ENCODE assay signal across 20 cellular contexts in genomic region chr12:70885952-70886351, GRCh38. TPM values are rescaled to one million over a fixed set of nuclear protein-coding genes. Genes with fewer than 3 reads are reported as not detected.
"Had no signal": no experiment of that assay in that cellular context is flagged by ENCODE, and none has a peak within 500 bp of the region (broad histone marks: within the 10 kb centered on the region; RNA-seq: fewer than 3 reads in every experiment).

No MANE protein-coding gene starts in this region.

- H3K27me3 ChIP-seq: cardiac muscle cell, colonic mucosa, pancreas, tibial artery, uterus had no signal

- H3K4me1 Mint-ChIP-seq: activated CD8-positive, alpha-beta memory T cell treated with anti-CD3 and anti-CD28 coated beads, Interleukin-2, amount 10 ng/mL, durations not matched to agents 7 days and 5 days; naive thymus-derived CD8-positive, alpha-beta T cell; stimulated activated naive B cell treated with anti-CD40 and anti-IgM and Interleukin-4, amounts not matched to agents 10 μg/mL and 1 μg/mL and 100 μg/mL, for 72 hours had no signal

- H3K4me3 ChIP-seq: cardiac muscle cell, colonic mucosa, pancreas, tibial artery, uterus had no signal

- DNase-seq: activated CD4-positive, alpha-beta T cell treated with anti-CD3 and anti-CD28 coated beads for 1 hour; activated CD4-positive, alpha-beta T cell treated with anti-CD3 and anti-CD28 coated beads, Interleukin-2, amount 50 U/mL, for 48 hours; activated CD8-positive, alpha-beta memory T cell treated with anti-CD3 and anti-CD28 coated beads, Interleukin-2, amount 10 ng/mL, durations not matched to agents 7 days and 5 days; activated naive CD4-positive, alpha-beta T cell treated with anti-CD3 and anti-CD28 coated beads for 36 hours; activated T-cell treated with anti-CD3 and anti-CD28 coated beads, Interleukin-2, amount 50 U/mL, for 1 hour; colonic mucosa; effector CD4-positive, alpha-beta T cell; mammary epithelial cell; naive thymus-derived CD8-positive, alpha-beta T cell; pancreas; stimulated activated CD4-positive, alpha-beta T cell treated with anti-CD3 and anti-CD28 coated beads, Interleukin-4, amount 100 ng/mL, for 1 hour; stimulated activated naive B cell treated with anti-CD40 and anti-IgM and Interleukin-4, amounts not matched to agents 10 μg/mL and 1 μg/mL and 100 μg/mL, for 72 hours; T-helper 1 cell; T1000; tibial artery; uterus had no signal

- H3K4me1 ChIP-seq: colonic mucosa, pancreas, uterus had no signal

- H3K27me3 Mint-ChIP-seq: activated CD8-positive, alpha-beta memory T cell treated with anti-CD3 and anti-CD28 coated beads, Interleukin-2, amount 10 ng/mL, durations not matched to agents 7 days and 5 days; stimulated activated naive B cell treated with anti-CD40 and anti-IgM and Interleukin-4, amounts not matched to agents 10 μg/mL and 1 μg/mL and 100 μg/mL, for 72 hours had no signal

- ATAC-seq: activated CD8-positive, alpha-beta memory T cell treated with anti-CD3 and anti-CD28 coated beads, Interleukin-2, amount 10 ng/mL, durations not matched to agents 7 days and 5 days; left lobe of liver; naive thymus-derived CD8-positive, alpha-beta T cell; pancreas; stimulated activated naive B cell treated with anti-CD40 and anti-IgM and Interleukin-4, amounts not matched to agents 10 μg/mL and 1 μg/mL and 100 μg/mL, for 72 hours had no signal

- H3K27ac Mint-ChIP-seq: activated CD8-positive, alpha-beta memory T cell treated with anti-CD3 and anti-CD28 coated beads, Interleukin-2, amount 10 ng/mL, durations not matched to agents 7 days and 5 days; activated naive CD4-positive, alpha-beta T cell treated with anti-CD3 and anti-CD28 coated beads for 36 hours; activated T-helper 2 cell treated with anti-CD3 and anti-CD28 coated beads, Interferon-gamma antibody, Interleukin-2, Interleukin-4, amounts not matched to agents 10 μg/mL and 5 μg/mL and 100 μg/mL, durations not matched to agents 14 hours and 24 hours and 36 hours; naive thymus-derived CD8-positive, alpha-beta T cell; stimulated activated naive B cell treated with anti-CD40 and anti-IgM and Interleukin-4, amounts not matched to agents 10 μg/mL and 1 μg/mL and 100 μg/mL, for 72 hours had no signal

- H3K4me3 Mint-ChIP-seq: activated CD8-positive, alpha-beta memory T cell treated with anti-CD3 and anti-CD28 coated beads, Interleukin-2, amount 10 ng/mL, durations not matched to agents 7 days and 5 days; activated naive CD4-positive, alpha-beta T cell treated with anti-CD3 and anti-CD28 coated beads for 36 hours; naive thymus-derived CD8-positive, alpha-beta T cell; stimulated activated naive B cell treated with anti-CD40 and anti-IgM and Interleukin-4, amounts not matched to agents 10 μg/mL and 1 μg/mL and 100 μg/mL, for 72 hours had no signal

- H3K9me3 ChIP-seq: colonic mucosa, pancreas, tibial artery, uterus had no signal

- H3K36me3 ChIP-seq: cardiac muscle cell, colonic mucosa, pancreas, tibial artery, uterus had no signal

- H3K9me3 Mint-ChIP-seq: activated naive CD4-positive, alpha-beta T cell treated with anti-CD3 and anti-CD28 coated beads for 36 hours; activated T-helper 2 cell treated with anti-CD3 and anti-CD28 coated beads, Interferon-gamma antibody, Interleukin-2, Interleukin-4, amounts not matched to agents 10 μg/mL and 5 μg/mL and 100 μg/mL, durations not matched to agents 14 hours and 24 hours and 36 hours; naive thymus-derived CD8-positive, alpha-beta T cell; stimulated activated naive B cell treated with anti-CD40 and anti-IgM and Interleukin-4, amounts not matched to agents 10 μg/mL and 1 μg/mL and 100 μg/mL, for 72 hours had no signal

- H3K36me3 Mint-ChIP-seq: activated CD8-positive, alpha-beta memory T cell treated with anti-CD3 and anti-CD28 coated beads, Interleukin-2, amount 10 ng/mL, durations not matched to agents 7 days and 5 days; naive thymus-derived CD8-positive, alpha-beta T cell; stimulated activated naive B cell treated with anti-CD40 and anti-IgM and Interleukin-4, amounts not matched to agents 10 μg/mL and 1 μg/mL and 100 μg/mL, for 72 hours had no signal

RNA-seq across cellular contexts. Expression of gene PTPRR, which starts 34.6 kb away (rescaled TPM):
- total RNA-seq: activated CD8-positive, alpha-beta memory T cell treated with anti-CD3 and anti-CD28 coated beads, Interleukin-2, amount 10 ng/mL, durations not matched to agents 7 days and 5 days; activated naive CD4-positive, alpha-beta T cell treated with anti-CD3 and anti-CD28 coated beads for 36 hours; activated T-helper 2 cell treated with anti-CD3 and anti-CD28 coated beads, Interferon-gamma antibody, Interleukin-2, Interleukin-4, amounts not matched to agents 10 μg/mL and 5 μg/mL and 100 μg/mL, durations not matched to agents 14 hours and 24 hours and 36 hours; cardiac muscle cell; left lobe of liver; mammary epithelial cell; mononuclear cell; naive thymus-derived CD8-positive, alpha-beta T cell had no signal
